ENCODE assay signal across 21 cellular contexts in genomic region chr1:106721779-106722178, GRCh38.
"Had no signal": no experiment of that assay in that cellular context is flagged by ENCODE, and none has a peak within 500 bp of the region (broad histone marks: within the 10 kb centered on the region; RNA-seq: fewer than 3 reads in every experiment).

No MANE protein-coding gene starts in this region.

- H3K4me3 Mint-ChIP-seq: activated CD4-positive, alpha-beta T cell treated with anti-CD3 and anti-CD28 coated beads, Interleukin-2, amount 10 ng/mL, durations not matched to agents 24 days and 14 days; activated CD8-positive, alpha-beta T cell treated with anti-CD3 and anti-CD28 coated beads, Interleukin-2, amount 10 ng/mL, durations not matched to agents 7 days and 5 days; activated naive CD8-positive, alpha-beta T cell; brain; naive thymus-derived CD8-positive, alpha-beta T cell; T-helper 2 cell treated with Interferon-gamma antibody and Interleukin-4, amounts not matched to agents 5 μg/mL and 100 μg/mL, for 36 hours had no signal

- H3K27ac Mint-ChIP-seq: activated CD4-positive, alpha-beta T cell treated with anti-CD3 and anti-CD28 coated beads, Interleukin-2, amount 10 ng/mL, durations not matched to agents 24 days and 14 days; activated CD8-positive, alpha-beta T cell treated with anti-CD3 and anti-CD28 coated beads, Interleukin-2, amount 10 ng/mL, durations not matched to agents 7 days and 5 days; activated naive CD8-positive, alpha-beta T cell; naive thymus-derived CD8-positive, alpha-beta T cell; progenitor cell of endocrine pancreas; T-helper 2 cell treated with Interferon-gamma antibody and Interleukin-4, amounts not matched to agents 5 μg/mL and 100 μg/mL, for 36 hours had no signal

- H3K9me3 Mint-ChIP-seq: activated CD4-positive, alpha-beta T cell treated with anti-CD3 and anti-CD28 coated beads, Interleukin-2, amount 10 ng/mL, durations not matched to agents 24 days and 14 days had no signal

- H3K4me3 ChIP-seq: colonic mucosa, lung, right atrium auricular region, suprapubic skin had no signal

- DNase-seq: activated CD4-positive, alpha-beta T cell treated with anti-CD3 and anti-CD28 coated beads, Interleukin-2, amount 10 ng/mL, durations not matched to agents 24 days and 14 days; activated CD4-positive, CD25-positive, alpha-beta regulatory T cell; activated CD8-positive, alpha-beta memory T cell treated with anti-CD3 and anti-CD28 coated beads, Interleukin-2, amount 50 U/mL, for 4 hours; activated CD8-positive, alpha-beta T cell treated with anti-CD3 and anti-CD28 coated beads, Interleukin-2, amount 10 ng/mL, durations not matched to agents 7 days and 5 days; activated effector memory CD4-positive, alpha-beta T cell treated with anti-CD3 and anti-CD28 coated beads, Interleukin-2, amount 50 U/mL, for 16 hours; activated T-cell treated with anti-CD3 and anti-CD28 coated beads, Interleukin-2, amount 50 U/mL, for 48 hours; central memory CD4-positive, alpha-beta T cell; colonic mucosa; head of caudate nucleus; left colon; naive thymus-derived CD8-positive, alpha-beta T cell; stimulated activated naive CD8-positive, alpha-beta T cell treated with anti-CD3 and anti-CD28 coated beads, Interleukin-15, Interleukin-2, amounts not matched to agents 100 U/mL and 50 U/mL, for 24 hours; trophoblast cell had no signal

- H3K27me3 ChIP-seq: colonic mucosa, neutrophil, right atrium auricular region, suprapubic skin had no signal

- H3K9me3 ChIP-seq: colonic mucosa, neutrophil, suprapubic skin had no signal

- H3K27ac ChIP-seq: colonic mucosa, neutrophil, right atrium auricular region, suprapubic skin had no signal

- H3K4me1 Mint-ChIP-seq: activated CD4-positive, alpha-beta T cell treated with anti-CD3 and anti-CD28 coated beads, Interleukin-2, amount 10 ng/mL, durations not matched to agents 24 days and 14 days; naive thymus-derived CD8-positive, alpha-beta T cell had no signal

- H3K4me1 ChIP-seq: colonic mucosa, right atrium auricular region, suprapubic skin had no signal

- H3K36me3 Mint-ChIP-seq: activated naive CD8-positive, alpha-beta T cell; brain; naive thymus-derived CD8-positive, alpha-beta T cell had no signal

- ATAC-seq: activated CD8-positive, alpha-beta T cell treated with anti-CD3 and anti-CD28 coated beads, Interleukin-2, amount 10 ng/mL, durations not matched to agents 7 days and 5 days; left colon; naive thymus-derived CD8-positive, alpha-beta T cell; stimulated activated naive CD8-positive, alpha-beta T cell treated with anti-CD3 and anti-CD28 coated beads, Interleukin-15, Interleukin-2, amounts not matched to agents 100 U/mL and 50 U/mL, for 24 hours had no signal

- H3K36me3 ChIP-seq: colonic mucosa, neutrophil, right atrium auricular region, suprapubic skin had no signal

- H3K27me3 Mint-ChIP-seq: activated CD4-positive, alpha-beta T cell treated with anti-CD3 and anti-CD28 coated beads, Interleukin-2, amount 10 ng/mL, durations not matched to agents 24 days and 14 days; activated naive CD8-positive, alpha-beta T cell; brain; naive thymus-derived CD8-positive, alpha-beta T cell; progenitor cell of endocrine pancreas had no signal
